In genomic region chr16:80570106-80570478, GRCh38 we compare ENCODE assay signal across 13 cellular contexts. TPM values are rescaled to one million over a fixed set of nuclear protein-coding genes. Genes with fewer than 3 reads are reported as not detected.
A peak's percentile ranks its signal among the peaks of the same experiment; 100 is the strongest.
DNase-seq lines count a peak whose midpoint lies in the region; ATAC-seq, FAIRE-seq and TF ChIP-seq lines count a peak whose summit lies in the region.
"Had no signal": no experiment of that assay in that cellular context is flagged by ENCODE, and none has a peak within 500 bp of the region (broad histone marks: within the 10 kb centered on the region; RNA-seq: fewer than 3 reads in every experiment).

No MANE protein-coding gene starts in this region.

- DNase-seq in activated T-helper 1 cell treated with anti-CD3 and anti-CD28 coated beads, Interleukin-12 subunit alpha, Interleukin-12 subunit beta, Interleukin-2, Interleukin-4 antibody, amounts not matched to agents 30 ng/mL and 10 ng/mL and 1 ng/mL, durations not matched to agents 14 hours and 24 hours and 36 hours (ENCODE audit: low spot score), result peak; percentile 24
- DNase-seq in immature natural killer cell (peak in 2 of 3 donors; percentile 3 to 33), esophagus muscularis mucosa (ENCODE audit: extremely low spot score) (no peak), GM19239 (ENCODE audit: insufficient read length, low spot score) (no peak)
- DNase-seq: NCI-H187; stimulated activated naive B cell treated with anti-CD40 and anti-IgM and Interleukin-4, amounts not matched to agents 10 μg/mL and 1 μg/mL and 100 μg/mL, for 72 hours had no signal

- TF ChIP-seq POLR2A in esophagus muscularis mucosa (IDR thresholded peaks at IDR 0.05; ENCODE audit: low read depth), result no peak

- WGBS in esophagus muscularis mucosa, result 65% methylated on average over 6 of the region's 6 CpGs

- ATAC-seq in GM21390 (IDR thresholded peaks at IDR 0.05; ENCODE audit: unreplicated experiment) (peak; percentile 21), HG03196 (IDR thresholded peaks at IDR 0.05; ENCODE audit: unreplicated experiment) (no peak), HG02938 (IDR thresholded peaks at IDR 0.05; ENCODE audit: unreplicated experiment) (no peak)

- no peak for FAIRE-seq in GM19239 (lab: Jason Lieb, UNC)
- FAIRE-seq: endometrium had no signal

- H3K4me3 ChIP-seq in ACC112 (ENCODE audit: low read depth, low read length) (0 out of 2 replicates have a peak overlapping the region, but pooled peaks have one; percentile 22), esophagus muscularis mucosa (no peak overlapping the region)

- peaks cover 0 to 9% (median 0%) of the 10 kb centered on the region in 4 donors for H3K9me3 ChIP-seq in esophagus muscularis mucosa
- H3K9me3 ChIP-seq: Caco-2 had no signal

- H3K27me3 Mint-ChIP-seq in activated T-helper 1 cell treated with anti-CD3 and anti-CD28 coated beads, Interleukin-12 subunit alpha, Interleukin-12 subunit beta, Interleukin-2, Interleukin-4 antibody, amounts not matched to agents 30 ng/mL and 10 ng/mL and 1 ng/mL, durations not matched to agents 14 hours and 24 hours and 36 hours (ENCODE audit: insufficient read depth), result no peaks in the 10 kb centered on the region
- peaks cover 4 to 10% (median 5%) of the 10 kb centered on the region in 3 donors for H3K27me3 Mint-ChIP-seq in immature natural killer cell (ENCODE audit: low read depth in 3 of 3)

- no peak for TF ChIP-seq EP300 in esophagus muscularis mucosa (IDR thresholded peaks at IDR 0.05)

- no peak overlapping the region for H2AFZ ChIP-seq in ACC112 (ENCODE audit: low read length, unreplicated experiment)

- TF ChIP-seq CTCF in esophagus muscularis mucosa (IDR thresholded peaks at IDR 0.05), result no peak

- H3K27me3 ChIP-seq in ACC112 (ENCODE audit: insufficient read depth, low read length) (peaks cover 21% of the 10 kb centered on the region; the same call in 1 of the 2 replicates), esophagus muscularis mucosa (peaks cover 0 to 29% (median 0%) of the 10 kb centered on the region in 4 donors)

- peak overlapping the region; percentile 25 for H3K4me3 Mint-ChIP-seq in activated T-helper 1 cell treated with anti-CD3 and anti-CD28 coated beads, Interleukin-12 subunit alpha, Interleukin-12 subunit beta, Interleukin-2, Interleukin-4 antibody, amounts not matched to agents 30 ng/mL and 10 ng/mL and 1 ng/mL, durations not matched to agents 14 hours and 24 hours and 36 hours
- peak overlapping the region in 3 of 5 donors; percentile 50 to 71 (median 56) for H3K4me3 Mint-ChIP-seq in immature natural killer cell
- H3K4me3 Mint-ChIP-seq: nephron; stimulated activated naive B cell treated with anti-CD40 and anti-IgM and Interleukin-4, amounts not matched to agents 10 μg/mL and 1 μg/mL and 100 μg/mL, for 72 hours had no signal

- intact Hi-C loops in activated T-helper 1 cell treated with anti-CD3 and anti-CD28 coated beads, Interleukin-12 subunit alpha, Interleukin-12 subunit beta, Interleukin-2, Interleukin-4 antibody, amounts not matched to agents 30 ng/mL and 10 ng/mL and 1 ng/mL, durations not matched to agents 14 hours and 24 hours and 36 hours (cut with micrococcal nuclease), result no loop called here
- intact Hi-C loops in esophagus muscularis mucosa (cut with DNase I), result no loop called here

- peaks cover 60% of the 10 kb centered on the region for H3K4me1 Mint-ChIP-seq in activated T-helper 1 cell treated with anti-CD3 and anti-CD28 coated beads, Interleukin-12 subunit alpha, Interleukin-12 subunit beta, Interleukin-2, Interleukin-4 antibody, amounts not matched to agents 30 ng/mL and 10 ng/mL and 1 ng/mL, durations not matched to agents 14 hours and 24 hours and 36 hours (ENCODE audit: low read depth)
- H3K4me1 Mint-ChIP-seq in immature natural killer cell, result peaks cover 9 to 25% of the 10 kb centered on the region in 2 donors

- H3K36me3 ChIP-seq in ACC112 (ENCODE audit: insufficient read depth, low read length) (no peaks in the 10 kb centered on the region), esophagus muscularis mucosa (no peaks in the 10 kb centered on the region)

- H3K79me2 ChIP-seq in ACC112 (ENCODE audit: control insufficient read depth, insufficient read depth, low read length, unreplicated experiment), result no peaks in the 10 kb centered on the region

- H3K36me3 Mint-ChIP-seq in activated T-helper 1 cell treated with anti-CD3 and anti-CD28 coated beads, Interleukin-12 subunit alpha, Interleukin-12 subunit beta, Interleukin-2, Interleukin-4 antibody, amounts not matched to agents 30 ng/mL and 10 ng/mL and 1 ng/mL, durations not matched to agents 14 hours and 24 hours and 36 hours (ENCODE audit: low read depth), result peaks cover 24% of the 10 kb centered on the region
- H3K36me3 Mint-ChIP-seq in immature natural killer cell, result peaks cover 0 to 7% (median 0%) of the 10 kb centered on the region in 3 donors

- H3K27ac ChIP-seq in ACC112 (ENCODE audit: low read depth, low read length) (peak overlapping the region; percentile 30; the same call in 1 of the 2 replicates), esophagus muscularis mucosa (replicated peaks in 1 of 4) (no peak overlapping the region)

- peaks cover 26% of the 10 kb centered on the region for H3K9me3 Mint-ChIP-seq in activated T-helper 1 cell treated with anti-CD3 and anti-CD28 coated beads, Interleukin-12 subunit alpha, Interleukin-12 subunit beta, Interleukin-2, Interleukin-4 antibody, amounts not matched to agents 30 ng/mL and 10 ng/mL and 1 ng/mL, durations not matched to agents 14 hours and 24 hours and 36 hours
- H3K9me3 Mint-ChIP-seq in immature natural killer cell, result peaks cover 0 to 3% (median 0%) of the 10 kb centered on the region in 6 donors
- H3K9me3 Mint-ChIP-seq: nephron had no signal

- peaks cover 13% of the 10 kb centered on the region for H3K4me1 ChIP-seq in ACC112 (ENCODE audit: control insufficient read depth, insufficient read depth, low read length, unreplicated experiment)
- H3K4me1 ChIP-seq in esophagus muscularis mucosa, result no peaks in the 10 kb centered on the region

- peak overlapping the region; percentile 93 for H3K27ac Mint-ChIP-seq in activated T-helper 1 cell treated with anti-CD3 and anti-CD28 coated beads, Interleukin-12 subunit alpha, Interleukin-12 subunit beta, Interleukin-2, Interleukin-4 antibody, amounts not matched to agents 30 ng/mL and 10 ng/mL and 1 ng/mL, durations not matched to agents 14 hours and 24 hours and 36 hours
- H3K27ac Mint-ChIP-seq in immature natural killer cell, result peak overlapping the region in 3 of 6 donors; percentile 14 to 80 (median 17)
- H3K27ac Mint-ChIP-seq: nephron; stimulated activated naive B cell treated with anti-CD40 and anti-IgM and Interleukin-4, amounts not matched to agents 10 μg/mL and 1 μg/mL and 100 μg/mL, for 72 hours had no signal

RNA-seq across cellular contexts. Expression of gene DYNLRB2, which starts 29.3 kb away (rescaled TPM):
- total RNA-seq in activated T-helper 1 cell treated with anti-CD3 and anti-CD28 coated beads, Interleukin-12 subunit alpha, Interleukin-12 subunit beta, Interleukin-2, Interleukin-4 antibody, amounts not matched to agents 30 ng/mL and 10 ng/mL and 1 ng/mL, durations not matched to agents 14 hours and 24 hours and 36 hours, result not detected in 2 replicates
- 1 to 10 TPM in 1 of 3 donors, under 1 TPM in 1, not detected in 1; 0.81 to 1.1 TPM for polyA plus RNA-seq in immature natural killer cell
- total RNA-seq in esophagus muscularis mucosa, result not detected
- total RNA-seq: Caco-2 had no signal

Comparison
In these comparisons a context has a peak if more than half of its experiments do, and no peak if none do; other contexts are left out.
1. DNase-seq: peak in activated T-helper 1 cell treated with anti-CD3 and anti-CD28 coated beads, Interleukin-12 subunit alpha, Interleukin-12 subunit beta, Interleukin-2, Interleukin-4 antibody, amounts not matched to agents 30 ng/mL and 10 ng/mL and 1 ng/mL, durations not matched to agents 14 hours and 24 hours and 36 hours (single experiment) and immature natural killer cell (2 of 3); none in esophagus muscularis mucosa (single experiment) and GM19239 (single experiment).